Comparison of ENCODE assay signal across 15 cellular contexts in the genomic region with DNA sequence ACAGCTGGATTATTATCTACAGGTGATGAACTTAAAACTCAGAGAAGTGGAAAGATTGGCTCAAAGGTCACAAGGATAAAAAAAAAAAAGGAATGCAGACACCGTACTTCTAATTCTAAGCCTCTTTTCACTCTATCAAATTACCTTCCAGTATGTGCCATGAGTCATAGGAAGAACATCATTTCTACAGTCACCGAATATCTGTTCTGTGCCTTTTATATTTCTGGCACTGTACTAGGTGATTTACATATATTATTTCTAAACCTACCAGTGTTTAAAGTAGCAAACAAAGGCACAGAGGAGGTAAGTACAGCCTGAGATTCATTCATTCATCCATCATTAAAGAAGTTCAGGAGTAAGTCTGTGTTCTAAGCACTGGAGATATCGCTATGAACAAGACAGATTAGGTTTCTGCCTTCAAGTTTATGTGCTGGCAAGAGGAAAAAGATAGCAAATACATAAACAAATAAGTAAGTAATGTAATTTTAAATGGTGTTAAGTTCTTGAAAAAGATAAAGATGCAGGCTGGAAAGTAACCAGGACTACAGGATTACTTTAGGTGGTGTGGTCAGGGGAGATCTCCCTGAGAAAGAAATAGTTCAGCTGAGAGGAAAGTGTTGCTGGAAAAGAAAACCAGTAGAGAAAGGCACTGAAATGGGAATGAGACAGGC.
A peak's percentile ranks its signal among the peaks of the same experiment; 100 is the strongest.
DNase-seq lines count a peak whose midpoint lies in the region; ATAC-seq, FAIRE-seq and TF ChIP-seq lines count a peak whose summit lies in the region.
"Had no signal": no experiment of that assay in that cellular context is flagged by ENCODE, and none has a peak within 500 bp of the region (broad histone marks: within the 10 kb centered on the region; RNA-seq: fewer than 3 reads in every experiment).

No MANE protein-coding gene starts in this region.

- 31% methylated on average over 3 of the region's 3 CpGs for WGBS in hepatocyte (ENCODE audit: low lambda C conversion rate, missing lambda C conversion rate)
- WGBS in small intestine, 3 donors, result 27 to 45% (median 44%) methylated on average over 3 of the region's 3 CpGs

- H3K9me2 ChIP-seq in hepatocyte (replicated peaks; ENCODE audit: insufficient read depth), result no peaks in the 10 kb centered on the region

- TF ChIP-seq CTCF in hepatocyte (IDR thresholded peaks at IDR 0.05; ENCODE audit: poor library complexity) (no peak), D721Med (IDR thresholded peaks at IDR 0.05; ENCODE audit: insufficient read depth, missing control alignments) (no peak)

- H3K4me3 ChIP-seq in hepatocyte, result no peak overlapping the region
- no peak overlapping the region for H3K4me3 ChIP-seq in small intestine (ENCODE audit: low read depth in 1 of 2, low read length in 2 of 2)
- H3K4me3 ChIP-seq: body of pancreas had no signal

- H4K20me1 ChIP-seq in hepatocyte (ENCODE audit: insufficient read depth, poor library complexity, severe bottlenecking), result no peaks in the 10 kb centered on the region

- DNase-seq in HT1080 (ENCODE audit: low read depth), result peak; percentile 76
- no peak for DNase-seq in hepatocyte (ENCODE audit: low spot score)
- peak; percentile 29 for DNase-seq in small intestine
- DNase-seq in D721Med (ENCODE audit: insufficient read length, low spot score), result no peak
- no peak for DNase-seq in globus pallidus (ENCODE audit: low spot score)
- DNase-seq: activated CD4-positive, CD25-positive, alpha-beta regulatory T cell treated with anti-CD3 and anti-CD28 coated beads, Interleukin-2, amount 50 U/mL, for 72 hours; activated T-cell treated with anti-CD3 and anti-CD28 coated beads, Interleukin-2, amount 50 U/mL, for 72 hours; body of pancreas; Calu3; H7 had no signal

- peak overlapping the region; percentile 65 for H3K27ac ChIP-seq in hepatocyte
- no peak overlapping the region for H3K27ac ChIP-seq in small intestine (ENCODE audit: low read depth in 1 of 2, low read length in 1 of 2)
- H3K27ac ChIP-seq: body of pancreas, epithelial cell of prostate had no signal

- FAIRE-seq in small intestine (lab: Jason Lieb, UNC) (no peak), D721Med (lab: Jason Lieb, UNC) (no peak)
- FAIRE-seq: GM19239 had no signal

- H3K27me3 ChIP-seq in hepatocyte (no peaks in the 10 kb centered on the region), small intestine (ENCODE audit: control insufficient read depth in 2 of 2, insufficient read depth in 2 of 2, low read length in 2 of 2) (no peaks in the 10 kb centered on the region)
- H3K27me3 ChIP-seq: body of pancreas had no signal

- H3K9me3 ChIP-seq in hepatocyte (ENCODE audit: low read depth), result no peaks in the 10 kb centered on the region
- no peaks in the 10 kb centered on the region for H3K9me3 ChIP-seq in small intestine (ENCODE audit: control insufficient read depth, low read depth)
- H3K9me3 ChIP-seq: body of pancreas had no signal

- peaks cover 48% of the 10 kb centered on the region for H3K4me1 ChIP-seq in hepatocyte (ENCODE audit: insufficient read depth)
- H3K4me1 ChIP-seq in small intestine (ENCODE audit: control insufficient read depth in 2 of 2, insufficient read depth in 1 of 2, low read depth in 1 of 2, low read length in 1 of 2), result peaks cover 0 to 3% of the 10 kb centered on the region in 2 donors

- H3K4me2 ChIP-seq in hepatocyte, result peak overlapping the region; percentile 29

- no peaks in the 10 kb centered on the region for H3K79me2 ChIP-seq in hepatocyte

- H3K36me3 ChIP-seq in hepatocyte (replicated peaks; ENCODE audit: insufficient read depth, low read depth), result no peaks in the 10 kb centered on the region
- H3K36me3 ChIP-seq in small intestine (ENCODE audit: control insufficient read depth in 2 of 2, insufficient read depth in 2 of 2, low read length in 2 of 2), result no peaks in the 10 kb centered on the region

- peak; percentile 73 for ATAC-seq in SK-N-SH treated with all-trans-retinoic acid at 6 μM for 48 hours
- no peak for ATAC-seq in HG02798 (IDR thresholded peaks at IDR 0.05; ENCODE audit: poor library complexity, unreplicated experiment)
- ATAC-seq: body of pancreas, sciatic nerve had no signal

- peak overlapping the region; percentile 4 for H2AFZ ChIP-seq in hepatocyte

TF ChIP-seq in SK-N-SH treated with all-trans-retinoic acid at 6 μM for 48 hours, 23 proteins besides CTCF, POLR2A, EP300 and RAD21:
- TF ChIP-seq ZNF8 (CRISPR knock-in tag; IDR thresholded peaks at IDR 0.05) (no peak), ISL1 (CRISPR knock-in tag; IDR thresholded peaks at IDR 0.05) (peak; percentile 61; the same call in 1 of the 2 replicates)

Comparison
In these comparisons a context has a peak if more than half of its experiments do, and no peak if none do; other contexts are left out.
1. DNase-seq: peak in HT1080 (single experiment) and small intestine (single experiment); none in hepatocyte (single experiment), D721Med (single experiment) and globus pallidus (single experiment).